In the genomic region with DNA sequence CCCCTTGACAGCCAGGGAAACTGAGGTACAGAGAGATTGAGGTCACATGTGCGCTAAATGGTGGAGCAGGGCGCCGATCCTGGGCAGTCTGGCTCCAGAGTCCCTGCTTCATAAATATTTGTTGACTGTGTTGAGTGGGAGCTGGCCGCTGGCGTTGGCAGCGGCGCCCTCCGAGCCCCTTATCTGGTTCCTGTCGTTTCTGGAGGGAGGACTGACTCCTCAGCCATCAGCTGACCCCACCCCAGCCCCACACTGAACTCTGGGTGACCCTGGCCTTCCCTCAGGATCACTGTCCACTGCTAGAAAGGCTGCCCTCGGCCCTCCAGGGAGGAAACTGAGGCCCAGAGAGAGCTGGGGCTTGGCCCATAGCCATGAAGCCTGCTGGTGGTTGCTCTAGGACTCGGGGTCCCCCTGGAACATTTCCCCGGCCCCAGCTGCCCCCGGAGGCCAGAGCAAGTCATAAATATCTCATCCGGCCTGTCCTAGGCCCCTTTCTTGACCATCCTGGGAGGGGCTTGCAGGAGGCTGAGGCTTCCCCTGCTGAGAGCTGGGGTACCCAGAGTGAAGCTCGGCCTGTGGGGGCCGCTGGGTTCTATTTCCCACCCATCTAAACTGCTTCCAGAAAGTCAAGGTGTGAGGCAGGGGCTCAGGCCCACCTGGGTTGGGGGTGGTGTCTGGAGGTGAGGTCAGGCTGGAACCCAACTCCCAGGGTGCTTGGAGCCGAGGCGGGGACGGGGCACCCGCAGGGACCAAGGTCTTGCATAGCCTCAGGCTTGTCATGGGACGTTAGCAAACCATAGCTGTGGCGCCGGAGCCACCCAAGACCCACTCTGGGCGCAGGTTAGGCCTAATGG, we compare ENCODE assay signal across 1 cellular context.
TF ChIP-seq lines count a peak whose summit lies in the region.

No MANE protein-coding gene starts in this region.

TF ChIP-seq in K562, 482 proteins besides CTCF, POLR2A, EP300 and RAD21 (continued from another document):
- TF ChIP-seq, protein P1, sequence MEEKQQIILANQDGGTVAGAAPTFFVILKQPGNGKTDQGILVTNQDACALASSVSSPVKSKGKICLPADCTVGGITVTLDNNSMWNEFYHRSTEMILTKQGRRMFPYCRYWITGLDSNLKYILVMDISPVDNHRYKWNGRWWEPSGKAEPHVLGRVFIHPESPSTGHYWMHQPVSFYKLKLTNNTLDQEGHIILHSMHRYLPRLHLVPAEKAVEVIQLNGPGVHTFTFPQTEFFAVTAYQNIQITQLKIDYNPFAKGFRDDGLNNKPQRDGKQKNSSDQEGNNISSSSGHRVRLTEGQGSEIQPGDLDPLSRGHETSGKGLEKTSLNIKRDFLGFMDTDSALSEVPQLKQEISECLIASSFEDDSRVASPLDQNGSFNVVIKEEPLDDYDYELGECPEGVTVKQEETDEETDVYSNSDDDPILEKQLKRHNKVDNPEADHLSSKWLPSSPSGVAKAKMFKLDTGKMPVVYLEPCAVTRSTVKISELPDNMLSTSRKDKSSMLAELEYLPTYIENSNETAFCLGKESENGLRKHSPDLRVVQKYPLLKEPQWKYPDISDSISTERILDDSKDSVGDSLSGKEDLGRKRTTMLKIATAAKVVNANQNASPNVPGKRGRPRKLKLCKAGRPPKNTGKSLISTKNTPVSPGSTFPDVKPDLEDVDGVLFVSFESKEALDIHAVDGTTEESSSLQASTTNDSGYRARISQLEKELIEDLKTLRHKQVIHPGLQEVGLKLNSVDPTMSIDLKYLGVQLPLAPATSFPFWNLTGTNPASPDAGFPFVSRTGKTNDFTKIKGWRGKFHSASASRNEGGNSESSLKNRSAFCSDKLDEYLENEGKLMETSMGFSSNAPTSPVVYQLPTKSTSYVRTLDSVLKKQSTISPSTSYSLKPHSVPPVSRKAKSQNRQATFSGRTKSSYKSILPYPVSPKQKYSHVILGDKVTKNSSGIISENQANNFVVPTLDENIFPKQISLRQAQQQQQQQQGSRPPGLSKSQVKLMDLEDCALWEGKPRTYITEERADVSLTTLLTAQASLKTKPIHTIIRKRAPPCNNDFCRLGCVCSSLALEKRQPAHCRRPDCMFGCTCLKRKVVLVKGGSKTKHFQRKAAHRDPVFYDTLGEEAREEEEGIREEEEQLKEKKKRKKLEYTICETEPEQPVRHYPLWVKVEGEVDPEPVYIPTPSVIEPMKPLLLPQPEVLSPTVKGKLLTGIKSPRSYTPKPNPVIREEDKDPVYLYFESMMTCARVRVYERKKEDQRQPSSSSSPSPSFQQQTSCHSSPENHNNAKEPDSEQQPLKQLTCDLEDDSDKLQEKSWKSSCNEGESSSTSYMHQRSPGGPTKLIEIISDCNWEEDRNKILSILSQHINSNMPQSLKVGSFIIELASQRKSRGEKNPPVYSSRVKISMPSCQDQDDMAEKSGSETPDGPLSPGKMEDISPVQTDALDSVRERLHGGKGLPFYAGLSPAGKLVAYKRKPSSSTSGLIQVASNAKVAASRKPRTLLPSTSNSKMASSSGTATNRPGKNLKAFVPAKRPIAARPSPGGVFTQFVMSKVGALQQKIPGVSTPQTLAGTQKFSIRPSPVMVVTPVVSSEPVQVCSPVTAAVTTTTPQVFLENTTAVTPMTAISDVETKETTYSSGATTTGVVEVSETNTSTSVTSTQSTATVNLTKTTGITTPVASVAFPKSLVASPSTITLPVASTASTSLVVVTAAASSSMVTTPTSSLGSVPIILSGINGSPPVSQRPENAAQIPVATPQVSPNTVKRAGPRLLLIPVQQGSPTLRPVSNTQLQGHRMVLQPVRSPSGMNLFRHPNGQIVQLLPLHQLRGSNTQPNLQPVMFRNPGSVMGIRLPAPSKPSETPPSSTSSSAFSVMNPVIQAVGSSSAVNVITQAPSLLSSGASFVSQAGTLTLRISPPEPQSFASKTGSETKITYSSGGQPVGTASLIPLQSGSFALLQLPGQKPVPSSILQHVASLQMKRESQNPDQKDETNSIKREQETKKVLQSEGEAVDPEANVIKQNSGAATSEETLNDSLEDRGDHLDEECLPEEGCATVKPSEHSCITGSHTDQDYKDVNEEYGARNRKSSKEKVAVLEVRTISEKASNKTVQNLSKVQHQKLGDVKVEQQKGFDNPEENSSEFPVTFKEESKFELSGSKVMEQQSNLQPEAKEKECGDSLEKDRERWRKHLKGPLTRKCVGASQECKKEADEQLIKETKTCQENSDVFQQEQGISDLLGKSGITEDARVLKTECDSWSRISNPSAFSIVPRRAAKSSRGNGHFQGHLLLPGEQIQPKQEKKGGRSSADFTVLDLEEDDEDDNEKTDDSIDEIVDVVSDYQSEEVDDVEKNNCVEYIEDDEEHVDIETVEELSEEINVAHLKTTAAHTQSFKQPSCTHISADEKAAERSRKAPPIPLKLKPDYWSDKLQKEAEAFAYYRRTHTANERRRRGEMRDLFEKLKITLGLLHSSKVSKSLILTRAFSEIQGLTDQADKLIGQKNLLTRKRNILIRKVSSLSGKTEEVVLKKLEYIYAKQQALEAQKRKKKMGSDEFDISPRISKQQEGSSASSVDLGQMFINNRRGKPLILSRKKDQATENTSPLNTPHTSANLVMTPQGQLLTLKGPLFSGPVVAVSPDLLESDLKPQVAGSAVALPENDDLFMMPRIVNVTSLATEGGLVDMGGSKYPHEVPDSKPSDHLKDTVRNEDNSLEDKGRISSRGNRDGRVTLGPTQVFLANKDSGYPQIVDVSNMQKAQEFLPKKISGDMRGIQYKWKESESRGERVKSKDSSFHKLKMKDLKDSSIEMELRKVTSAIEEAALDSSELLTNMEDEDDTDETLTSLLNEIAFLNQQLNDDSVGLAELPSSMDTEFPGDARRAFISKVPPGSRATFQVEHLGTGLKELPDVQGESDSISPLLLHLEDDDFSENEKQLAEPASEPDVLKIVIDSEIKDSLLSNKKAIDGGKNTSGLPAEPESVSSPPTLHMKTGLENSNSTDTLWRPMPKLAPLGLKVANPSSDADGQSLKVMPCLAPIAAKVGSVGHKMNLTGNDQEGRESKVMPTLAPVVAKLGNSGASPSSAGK (IDR thresholded peaks at IDR 0.05), result no peak
- TF ChIP-seq NR3C1 (CRISPR knock-in tag; IDR thresholded peaks at IDR 0.05) (no peak), PURB (CRISPR knock-in tag; IDR thresholded peaks at IDR 0.05; ENCODE audit: low read depth) (no peak), NFE2 (IDR thresholded peaks at IDR 0.05; ENCODE audit: low read depth) (no peak), BRD9 (IDR thresholded peaks at IDR 0.05; ENCODE audit: low read depth, partially characterized antibody) (no peak), ZNF174 (CRISPR knock-in tag; IDR thresholded peaks at IDR 0.05) (no peak), STAT5B (CRISPR knock-in tag; IDR thresholded peaks at IDR 0.05) (no peak), ETV1 (tag; conservative IDR thresholded peaks at IDR 0.05; ENCODE audit: low read depth) (peak; percentile 43), RBBP5 (IDR thresholded peaks at IDR 0.05; ENCODE audit: borderline replicate concordance, insufficient read depth, low read length, poor library complexity, severe bottlenecking) (peak; percentile 74)
